23 cellular contexts compared by ENCODE assay signal in genomic region chr18:77906103-77906502, GRCh38.
DNase-seq lines count a peak whose midpoint lies in the region; ATAC-seq, FAIRE-seq and TF ChIP-seq lines count a peak whose summit lies in the region.
"Had no signal": no experiment of that assay in that cellular context is flagged by ENCODE, and none has a peak within 500 bp of the region (broad histone marks: within the 10 kb centered on the region; RNA-seq: fewer than 3 reads in every experiment).

No MANE protein-coding gene starts in this region.

- H3K36me3 Mint-ChIP-seq in H9 (ENCODE audit: insufficient read depth in 1 of 3, low read depth in 3 of 3), result no peaks in the 10 kb centered on the region
- H3K36me3 Mint-ChIP-seq: CD8-positive, alpha-beta T cell; IgD-negative memory B cell had no signal

- in situ Hi-C loops in Panc1 (cut with HindIII; ENCODE audit: low pct_unique_long_range_greater_than_20kb, low sequenced_read_pairs), result no loop called here

- H3K27ac Mint-ChIP-seq in H9, result peak overlapping the region in 1 of 3 experiments; percentile 25; a peak in 1 of 7 replicates
- H3K27ac Mint-ChIP-seq: B cell; CD8-positive, alpha-beta T cell; HFFc6; IgD-negative memory B cell had no signal

- peak; percentile 33; the same call in 1 of the 2 replicates for ATAC-seq in Panc1
- ATAC-seq: CD8-positive, alpha-beta T cell; HepG2 had no signal

- H2BK5ac ChIP-seq in H9 (ENCODE audit: insufficient read length, low read length) (no peak overlapping the region), H1 (ENCODE audit: low read depth, low read length) (no peak overlapping the region), neuronal stem cell (ENCODE audit: low read length) (no peak overlapping the region)

- peak overlapping the region; percentile 63 for H3K14ac ChIP-seq in H9 (ENCODE audit: insufficient read depth, low read length)
- no peak overlapping the region for H3K14ac ChIP-seq in H1 (ENCODE audit: insufficient read length)
- H3K14ac ChIP-seq in neuronal stem cell (ENCODE audit: low read length), result no peak overlapping the region

- DNase-seq in H9 (no peak), Panc1 (ENCODE audit: low read depth, low spot score) (no peak), H1 (ENCODE audit: low read depth in 1 of 2, low spot score in 2 of 2) (no peak), neuronal stem cell (ENCODE audit: low spot score) (no peak), NCI-H446 treated with DMSO at 0.1 percent for 48 hours (lab: John Stamatoyannopoulos, UW) (no peak), GM12892 (ENCODE audit: insufficient read length) (no peak), left ventricle myocardium inferior (no peak), 8988T (no peak)
- DNase-seq: Calu3; CD8-positive, alpha-beta T cell; DMS53; DND-41; EL; GOT3; HCEC 1CT; HFFc6; KBM-7 had no signal

- WGBS in H9 (ENCODE audit: extremely low coverage, insufficient read length, low lambda C conversion rate), result no CpG with 5 or more reads among the region's 16 CpGs
- 86% methylated on average over 16 of the region's 16 CpGs; no CpG with 5 or more reads in 1 of the 2 experiments for WGBS in H1 (ENCODE audit: extremely low coverage in 1 of 2, insufficient coverage in 1 of 2, insufficient read length in 1 of 2, insufficient replicate concordance in 2 of 2, low coverage in 1 of 2, low lambda C conversion rate in 2 of 2, missing lambda C conversion rate in 1 of 2), 2 experiments
- no CpG with 5 or more reads among the region's 16 CpGs for WGBS in neuronal stem cell (ENCODE audit: extremely low coverage in 2 of 2, insufficient read length in 2 of 2, insufficient replicate concordance in 1 of 2), 2 donors

- no peaks in the 10 kb centered on the region for H3K4me1 ChIP-seq in H9 (ENCODE audit: insufficient read depth, low read length)
- H3K4me1 ChIP-seq in Panc1 (ENCODE audit: control insufficient read depth, insufficient read depth, low read length), result no peaks in the 10 kb centered on the region
- H3K4me1 ChIP-seq in H1 (replicated peaks in 1 of 4; ENCODE audit: control insufficient read depth in 3 of 4, insufficient read depth in 4 of 4, low read length in 3 of 4), result peaks cover 0 to 3% (median under 1%) of the 10 kb centered on the region in 4 experiments; a peak in 4 of 7 replicates
- H3K4me1 ChIP-seq in neuronal stem cell (ENCODE audit: control insufficient read depth in 2 of 2, insufficient read depth in 1 of 2, low read depth in 1 of 2, low read length in 2 of 2), result peaks cover 0 to 2% of the 10 kb centered on the region in 2 donors
- H3K4me1 ChIP-seq in left ventricle myocardium inferior, result no peaks in the 10 kb centered on the region
- H3K4me1 ChIP-seq: BLaER1 treated with 17β-estradiol and CSF1 and Interleukin-3, amounts not matched to agents 10 nM and 100 nM had no signal

- no peak overlapping the region for H3K9ac ChIP-seq in H9 (ENCODE audit: extremely low read depth, insufficient read length, low read length)
- H3K9ac ChIP-seq in H1 (replicated peaks in 1 of 4; ENCODE audit: extremely low read depth in 1 of 4, low read depth in 3 of 4, low read length in 3 of 4), result no peak overlapping the region
- H3K9ac ChIP-seq in neuronal stem cell (ENCODE audit: low read depth, low read length, poor library complexity), result peak overlapping the region; percentile 73
- H3K9ac ChIP-seq: BLaER1 treated with 17β-estradiol and CSF1 and Interleukin-3, amounts not matched to agents 10 nM and 100 nM had no signal

- H3K9me3 Mint-ChIP-seq in H9, result no peaks in the 10 kb centered on the region
- H3K9me3 Mint-ChIP-seq: CD8-positive, alpha-beta T cell had no signal

- H3K4me3 Mint-ChIP-seq in H9, result no peak overlapping the region
- H3K4me3 Mint-ChIP-seq: B cell; CD8-positive, alpha-beta T cell; HFFc6; IgD-negative memory B cell had no signal

- peaks cover 1% of the 10 kb centered on the region for H3K27me3 Mint-ChIP-seq in H9 (ENCODE audit: low read depth)
- H3K27me3 Mint-ChIP-seq: B cell, IgD-negative memory B cell had no signal

- H4K5ac ChIP-seq in H9 (ENCODE audit: insufficient read length, low read depth, low read length) (no peak overlapping the region), H1 (ENCODE audit: insufficient read length, low read depth, low read length) (no peak overlapping the region)

- no peak overlapping the region for H4K8ac ChIP-seq in H9 (replicated peaks; ENCODE audit: insufficient read length, low read depth, low read length)
- H4K8ac ChIP-seq in H1 (ENCODE audit: extremely low read depth, insufficient read depth, low read length), result no peak overlapping the region; the same call in 1 of the 2 replicates
- no peak overlapping the region for H4K8ac ChIP-seq in neuronal stem cell (ENCODE audit: low read depth, low read length)

- H2AK5ac ChIP-seq in H9 (ENCODE audit: insufficient read length, low read length), result no peak overlapping the region
- H2AK5ac ChIP-seq in H1 (ENCODE audit: low read depth, low read length), result no peak overlapping the region
- no peak overlapping the region for H2AK5ac ChIP-seq in neuronal stem cell (ENCODE audit: low read depth, low read length)

- H3K79me2 ChIP-seq in H9 (ENCODE audit: insufficient read depth, low read length) (no peaks in the 10 kb centered on the region), H1 (ENCODE audit: control insufficient read depth in 1 of 2, insufficient read depth in 2 of 2, low read length in 2 of 2) (no peaks in the 10 kb centered on the region)

- intact Hi-C loops in Panc1 (cut with micrococcal nuclease; ENCODE audit: unreplicated experiment) (no loop called here), left ventricle myocardium inferior (cut with micrococcal nuclease) (no loop called here)

- H2AFZ ChIP-seq in H9 (ENCODE audit: low read length) (no peak overlapping the region), H1 (ENCODE audit: low read length) (peak overlapping the region; percentile 96; the same call in 1 of the 2 replicates), neuronal stem cell (ENCODE audit: low read length) (no peak overlapping the region)

- CTCF ChIA-PET in Panc1 (lab: Charles Lee) (no interaction called here), H1 (lab: Charles Lee; ENCODE audit: partially characterized antibody) (interaction anchor here (0.9 kb wide), 1 partner anchor 470 kb away, joined by 3 read pairs; no protein-coding TSS in a partner anchor)

- H3K79me1 ChIP-seq in H9 (ENCODE audit: insufficient read depth, low read depth, low read length, poor library complexity, severe bottlenecking), result no peaks in the 10 kb centered on the region
- no peaks in the 10 kb centered on the region for H3K79me1 ChIP-seq in H1 (ENCODE audit: low read depth, low read length)
- no peaks in the 10 kb centered on the region for H3K79me1 ChIP-seq in neuronal stem cell (ENCODE audit: low read depth, low read length)

- H2BK12ac ChIP-seq in H9 (ENCODE audit: insufficient read length, low read depth, low read length) (no peak overlapping the region), H1 (ENCODE audit: low read depth, low read length) (no peak overlapping the region), neuronal stem cell (ENCODE audit: low read length) (no peak overlapping the region)

- H3K36me3 ChIP-seq in Panc1 (ENCODE audit: control insufficient read depth, insufficient read depth, low read length) (no peaks in the 10 kb centered on the region), H1 (ENCODE audit: control insufficient read depth in 2 of 4, insufficient read depth in 4 of 4, low read length in 3 of 4) (no peaks in the 10 kb centered on the region), neuronal stem cell (replicated peaks in 1 of 2; ENCODE audit: control insufficient read depth in 2 of 2, insufficient read depth in 2 of 2, low read length in 2 of 2) (no peaks in the 10 kb centered on the region), left ventricle myocardium inferior (no peaks in the 10 kb centered on the region)
- H3K36me3 ChIP-seq: BLaER1 treated with 17β-estradiol and CSF1 and Interleukin-3, amounts not matched to agents 10 nM and 100 nM had no signal

- H4K91ac ChIP-seq in H9 (ENCODE audit: insufficient read length, low read depth, low read length) (no peak overlapping the region), H1 (replicated peaks; ENCODE audit: insufficient read length, low read length) (no peak overlapping the region), neuronal stem cell (ENCODE audit: low read depth, low read length, poor library complexity) (peak overlapping the region; percentile 82)

- H2BK120ac ChIP-seq in H9 (ENCODE audit: low read depth, low read length, poor library complexity, severe bottlenecking) (no peak overlapping the region), H1 (replicated peaks; ENCODE audit: low read depth, low read length) (no peak overlapping the region), neuronal stem cell (ENCODE audit: low read depth, low read length) (no peak overlapping the region)

- H2BK15ac ChIP-seq in H9 (ENCODE audit: low read depth, low read length) (no peak overlapping the region), H1 (ENCODE audit: low read length) (peak overlapping the region; percentile 32; the same call in 1 of the 2 replicates), neuronal stem cell (ENCODE audit: low read length) (no peak overlapping the region)

- H4K20me1 ChIP-seq in H9 (ENCODE audit: control insufficient read depth, insufficient read depth, insufficient read length) (no peaks in the 10 kb centered on the region), H1 (replicated peaks in 1 of 2; ENCODE audit: control insufficient read depth in 1 of 2, insufficient read depth in 2 of 2, low read length in 2 of 2) (no peaks in the 10 kb centered on the region)

- H3K56ac ChIP-seq in H9 (ENCODE audit: insufficient read length, low read depth, low read length) (no peak overlapping the region), H1 (replicated peaks; ENCODE audit: insufficient read length, low read depth, low read length) (no peak overlapping the region)

- H2BK20ac ChIP-seq in H9 (ENCODE audit: low read depth, low read length, poor library complexity, severe bottlenecking), result no peak overlapping the region
- H2BK20ac ChIP-seq in H1 (ENCODE audit: low read length), result no peak overlapping the region

- no TSS peak for BruUV-seq in Panc1 (replicated peaks; lab: Mats Ljungman, UMichigan)

- no peak overlapping the region for H3T11ph ChIP-seq in H9 (ENCODE audit: low read length)

- H3K4me3 ChIP-seq in Panc1 (ENCODE audit: low read depth in 2 of 2, low read length in 2 of 2) (no peak overlapping the region), H1 (ENCODE audit: extremely low read depth in 1 of 4, insufficient read depth in 2 of 4, low read depth in 3 of 4, low read length in 4 of 4) (no peak overlapping the region), neuronal stem cell (ENCODE audit: low read length in 2 of 2) (no peak overlapping the region), left ventricle myocardium inferior (no peak overlapping the region)
- H3K4me3 ChIP-seq: BLaER1 treated with 17β-estradiol and CSF1 and Interleukin-3, amounts not matched to agents 10 nM and 100 nM had no signal

- H3K27me3 ChIP-seq in H9 (ENCODE audit: insufficient read depth, low read length) (no peaks in the 10 kb centered on the region), Panc1 (ENCODE audit: control insufficient read depth, insufficient read depth, low read length) (peaks cover 10% of the 10 kb centered on the region), H1 (replicated peaks in 1 of 4; ENCODE audit: control insufficient read depth in 3 of 4, extremely low read depth in 1 of 4, insufficient read depth in 3 of 4, low read length in 3 of 4) (no peaks in the 10 kb centered on the region), neuronal stem cell (ENCODE audit: control insufficient read depth in 3 of 3, insufficient read depth in 3 of 3, low read depth in 1 of 3, low read length in 3 of 3) (peaks cover 0 to 14% (median 0%) of the 10 kb centered on the region in 3 experiments), left ventricle myocardium inferior (ENCODE audit: low read depth) (peaks cover 19% of the 10 kb centered on the region)
- H3K27me3 ChIP-seq: BLaER1 treated with 17β-estradiol and CSF1 and Interleukin-3, amounts not matched to agents 10 nM and 100 nM had no signal

- H3K23me2 ChIP-seq in H9 (ENCODE audit: insufficient read length, low read depth, low read length, poor library complexity, severe bottlenecking), result no peaks in the 10 kb centered on the region
- no peaks in the 10 kb centered on the region for H3K23me2 ChIP-seq in H1 (ENCODE audit: low read depth, low read length)

- no peak for FAIRE-seq in H1 (lab: Jason Lieb, UNC)
- no peak for FAIRE-seq in GM12892 (lab: Jason Lieb, UNC)
- FAIRE-seq: GM12891, GM18507, HepG2 had no signal

- H3K4me2 ChIP-seq in H9 (ENCODE audit: insufficient read depth, insufficient read length, low read length), result no peak overlapping the region
- H3K4me2 ChIP-seq in H1 (ENCODE audit: insufficient read depth in 1 of 2, low read depth in 2 of 2, low read length in 2 of 2), result no peak overlapping the region; a peak in 1 of 4 replicates
- H3K4me2 ChIP-seq in neuronal stem cell (ENCODE audit: insufficient read depth, low read length, poor library complexity, severe bottlenecking), result no peak overlapping the region
- H3K4me2 ChIP-seq: BLaER1 treated with 17β-estradiol and CSF1 and Interleukin-3, amounts not matched to agents 10 nM and 100 nM had no signal

- TF ChIP-seq CTCF in H9 (conservative IDR thresholded peaks at IDR 0.05) (no peak), Panc1 (IDR thresholded peaks at IDR 0.05) (no peak), H1 (IDR thresholded peaks at IDR 0.05; ENCODE audit: control extremely low read depth in 1 of 3, insufficient read depth in 1 of 3, low read depth in 1 of 3, low read length in 3 of 3) (no peak), left ventricle myocardium inferior (IDR thresholded peaks at IDR 0.05; ENCODE audit: borderline replicate concordance) (no peak)

- H3K23ac ChIP-seq in H9 (ENCODE audit: insufficient read length, low read depth, low read length) (no peak overlapping the region), H1 (ENCODE audit: insufficient read length) (no peak overlapping the region), neuronal stem cell (ENCODE audit: low read depth, low read length, poor library complexity) (no peak overlapping the region)

- H3K18ac ChIP-seq in H9 (ENCODE audit: insufficient read length, low read depth, low read length), result no peak overlapping the region
- no peak overlapping the region for H3K18ac ChIP-seq in H1 (ENCODE audit: extremely low read depth, low read length)
- H3K18ac ChIP-seq in neuronal stem cell (ENCODE audit: low read length), result peak overlapping the region; percentile 81

- TF ChIP-seq POLR2A in H1 (IDR thresholded peaks at IDR 0.05; ENCODE audit: control extremely low read depth in 1 of 2, low read depth in 2 of 2, low read length in 2 of 2), result no peak
- TF ChIP-seq POLR2A in GM12892 (IDR thresholded peaks at IDR 0.05; ENCODE audit: low read depth, low read length), result no peak

- H3K9me3 ChIP-seq in H9 (ENCODE audit: control insufficient read depth, low read depth, low read length), result no peaks in the 10 kb centered on the region
- H3K9me3 ChIP-seq in Panc1 (ENCODE audit: control insufficient read depth, insufficient read depth, low read depth, low read length), result no peaks in the 10 kb centered on the region
- H3K9me3 ChIP-seq in H1 (ENCODE audit: insufficient read depth in 2 of 2, low read depth in 1 of 2, low read length in 1 of 2), result no peaks in the 10 kb centered on the region
- no peaks in the 10 kb centered on the region for H3K9me3 ChIP-seq in neuronal stem cell (replicated peaks in 1 of 2; ENCODE audit: control insufficient read depth in 2 of 2, insufficient read depth in 1 of 2, low read depth in 1 of 2, low read length in 2 of 2)
- no peaks in the 10 kb centered on the region for H3K9me3 ChIP-seq in left ventricle myocardium inferior (replicated peaks)
- H3K9me3 ChIP-seq: BLaER1 treated with 17β-estradiol and CSF1 and Interleukin-3, amounts not matched to agents 10 nM and 100 nM had no signal

- no peak for TF ChIP-seq EP300 in H1 (IDR thresholded peaks at IDR 0.05; ENCODE audit: borderline replicate concordance in 1 of 2, low read depth in 2 of 2, low read length in 2 of 2)

- H3K4ac ChIP-seq in H9 (ENCODE audit: low read depth, low read length), result no peak overlapping the region
- no peak overlapping the region for H3K4ac ChIP-seq in H1 (replicated peaks; ENCODE audit: insufficient read length, low read depth, low read length)
- peak overlapping the region; percentile 69 for H3K4ac ChIP-seq in neuronal stem cell (ENCODE audit: low read length)

- POLR2A ChIA-PET in Panc1 (lab: Charles Lee), result no interaction called here
- POLR2A ChIA-PET in H1 (lab: Charles Lee; ENCODE audit: partially characterized antibody), result no interaction called here

- H3K4me1 Mint-ChIP-seq in H9, result peaks cover 15% of the 10 kb centered on the region in 2 experiments
- H3K4me1 Mint-ChIP-seq: B cell had no signal

- H3K27ac ChIP-seq in H9 (ENCODE audit: insufficient read length, low read depth, low read length), result no peak overlapping the region
- H3K27ac ChIP-seq in Panc1 (ENCODE audit: low read length), result no peak overlapping the region
- H3K27ac ChIP-seq in H1 (ENCODE audit: low read depth, low read length), result no peak overlapping the region
- no peak overlapping the region for H3K27ac ChIP-seq in neuronal stem cell (replicated peaks; ENCODE audit: low read length)
- H3K27ac ChIP-seq in left ventricle myocardium inferior (replicated peaks), result no peak overlapping the region
- H3K27ac ChIP-seq: BLaER1 treated with 17β-estradiol and CSF1 and Interleukin-3, amounts not matched to agents 10 nM and 100 nM had no signal

- no peak for TF ChIP-seq RAD21 in H1 (IDR thresholded peaks at IDR 0.05 in 1 of 2, conservative IDR thresholded peaks at IDR 0.05 in 1 of 2; ENCODE audit: low read depth in 2 of 2, low read length in 2 of 2)
